ENCODE assay signal across 11 cellular contexts in the genomic region with DNA sequence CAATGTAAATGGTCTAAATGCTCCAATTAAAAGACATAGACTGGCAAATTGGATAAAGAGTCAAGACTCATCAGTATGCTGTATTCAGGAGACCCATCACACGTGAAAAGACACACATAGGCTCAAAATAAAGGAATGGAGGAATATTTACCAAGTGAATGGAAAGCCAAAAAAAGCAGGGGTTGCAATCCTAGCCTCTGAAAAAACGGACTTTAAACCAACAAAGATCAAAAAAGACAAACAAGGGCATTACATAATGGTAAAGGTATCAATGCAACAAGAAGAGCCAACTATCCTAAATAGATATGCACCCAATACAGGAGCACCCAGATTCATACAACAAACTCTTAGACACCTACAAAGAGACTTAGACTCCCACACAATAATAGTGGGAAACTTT. TPM values are rescaled to one million over a fixed set of nuclear protein-coding genes. Genes with fewer than 3 reads are reported as not detected.
"Had no signal": no experiment of that assay in that cellular context is flagged by ENCODE, and none has a peak within 500 bp of the region (broad histone marks: within the 10 kb centered on the region; RNA-seq: fewer than 3 reads in every experiment).

No MANE protein-coding gene starts in this region.

RNA-seq across cellular contexts. Expression of gene CXorf66, which starts 4.2 kb away (rescaled TPM):
- total RNA-seq: OCI-LY7, PC-3, PC-9, Peyer's patch, Right ventricle myocardium inferior, Right ventricle myocardium superior, RPMI7951, SJCRH30, SJSA1, SK-MEL-5 had no signal
- polyA plus RNA-seq: SK-N-SH had no signal
